ENCODE assay signal across 11 cellular contexts in the genomic region with DNA sequence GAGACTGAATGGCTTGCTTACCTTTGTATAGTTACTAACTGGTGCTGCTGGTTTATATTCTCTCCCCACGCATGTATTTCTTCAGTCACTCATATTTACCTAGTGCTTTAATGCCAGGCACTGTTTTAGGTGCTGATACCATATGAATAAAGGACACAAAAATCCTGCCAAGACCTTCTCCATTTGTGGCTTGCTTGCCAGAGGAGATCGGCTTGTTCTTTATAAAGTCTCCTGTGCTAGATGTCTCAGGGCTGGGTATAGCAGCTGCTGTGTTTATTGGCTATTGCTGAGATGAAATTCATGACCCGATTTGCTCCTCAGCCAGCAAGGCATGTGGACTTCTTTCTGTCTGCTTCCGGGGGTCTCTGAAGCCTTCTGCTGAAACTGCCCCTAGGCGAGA. TPM values are rescaled to one million over a fixed set of nuclear protein-coding genes. Genes with fewer than 3 reads are reported as not detected.
A peak's percentile ranks its signal among the peaks of the same experiment; 100 is the strongest.
DNase-seq lines count a peak whose midpoint lies in the region; ATAC-seq, FAIRE-seq and TF ChIP-seq lines count a peak whose summit lies in the region.
"Had no signal": no experiment of that assay in that cellular context is flagged by ENCODE, and none has a peak within 500 bp of the region (broad histone marks: within the 10 kb centered on the region; RNA-seq: fewer than 3 reads in every experiment).

No MANE protein-coding gene starts in this region.

- no peak for FAIRE-seq in kidney (lab: Jason Lieb, UNC)
- FAIRE-seq: islet of Langerhans had no signal

- H3K27ac ChIP-seq in CD8-positive, alpha-beta memory T cell (ENCODE audit: low read depth, low read length), result no peak overlapping the region
- H3K27ac ChIP-seq in kidney (ENCODE audit: low read depth in 2 of 2, low read length in 2 of 2) (peak overlapping the region; percentile 57 to 71), PC-9 (no peak overlapping the region)

- no peak for DNase-seq in CD8-positive, alpha-beta memory T cell
- DNase-seq in kidney (no peak), retinal pigment epithelial cell (ENCODE audit: low read depth) (no peak), GM13977 (ENCODE audit: low spot score) (no peak), PC-9 (no peak)
- no peak for DNase-seq in activated effector memory CD4-positive, alpha-beta T cell treated with Interleukin-2 at 50 U/mL for 16 hours
- DNase-seq: activated gamma-delta T cell, spleen had no signal

- POLR2A ChIA-PET in CD8-positive, alpha-beta memory T cell (lab: Charles Lee), result no interaction called here
- POLR2A ChIA-PET in PC-9 (lab: Charles Lee; ENCODE audit: unreplicated experiment), result no interaction called here

- no peak overlapping the region for H2AFZ ChIP-seq in PC-9

- peak overlapping the region in 5 of 8 donors; percentile 32 to 58 (median 40) for H3K27ac Mint-ChIP-seq in CD8-positive, alpha-beta memory T cell
- peak overlapping the region; percentile 37 for H3K27ac Mint-ChIP-seq in activated T-helper 17 cell treated with anti-CD3 and anti-CD28 coated beads, Interleukin-2, amount 50 U/mL, for 72 hours

- H3K4me3 Mint-ChIP-seq in CD8-positive, alpha-beta memory T cell, result no peak overlapping the region
- H3K4me3 Mint-ChIP-seq in activated T-helper 17 cell treated with anti-CD3 and anti-CD28 coated beads, Interleukin-2, amount 50 U/mL, for 72 hours, result no peak overlapping the region

- H3K4me1 Mint-ChIP-seq in CD8-positive, alpha-beta memory T cell, result peaks cover 41 to 60% (median 58%) of the 10 kb centered on the region in 3 donors
- peaks cover 17% of the 10 kb centered on the region for H3K4me1 Mint-ChIP-seq in activated T-helper 17 cell treated with anti-CD3 and anti-CD28 coated beads, Interleukin-2, amount 50 U/mL, for 72 hours

- H3K4me1 ChIP-seq in CD8-positive, alpha-beta memory T cell (ENCODE audit: insufficient read depth, low read length), result no peaks in the 10 kb centered on the region
- peaks cover 0 to 9% of the 10 kb centered on the region in 2 donors for H3K4me1 ChIP-seq in kidney (ENCODE audit: control insufficient read depth in 1 of 2, insufficient read depth in 1 of 2, low read depth in 1 of 2, low read length in 2 of 2)
- peaks cover 23% of the 10 kb centered on the region for H3K4me1 ChIP-seq in PC-9 (replicated peaks; ENCODE audit: insufficient read depth)

- H3K36me3 Mint-ChIP-seq in CD8-positive, alpha-beta memory T cell, result peaks cover 0 to 88% (median 30%) of the 10 kb centered on the region in 3 donors
- H3K36me3 Mint-ChIP-seq in activated T-helper 17 cell treated with anti-CD3 and anti-CD28 coated beads, Interleukin-2, amount 50 U/mL, for 72 hours (ENCODE audit: low read depth), result peaks cover 88% of the 10 kb centered on the region

- intact Hi-C loops in kidney (cut with DNase I), result no loop called here
- intact Hi-C loops in PC-9 (cut with micrococcal nuclease; ENCODE audit: unreplicated experiment), result no loop called here

- BruUV-seq in PC-9 (replicated peaks; lab: Mats Ljungman, UMichigan), result no TSS peak

- no peak for ATAC-seq in activated T-helper 17 cell treated with anti-CD3 and anti-CD28 coated beads, Interleukin-2, amount 50 U/mL, for 72 hours (replicated peaks)
- no peak for ATAC-seq in HG03175 (IDR thresholded peaks at IDR 0.05; ENCODE audit: unreplicated experiment)

- peak overlapping the region in 1 of 2 donors; percentile 63 for H3K9ac ChIP-seq in kidney (ENCODE audit: low read length in 2 of 2)

- H3K4me2 ChIP-seq in PC-9, result no peak overlapping the region

- H3K9me3 Mint-ChIP-seq in CD8-positive, alpha-beta memory T cell, result no peaks in the 10 kb centered on the region
- H3K9me3 Mint-ChIP-seq in activated T-helper 17 cell treated with anti-CD3 and anti-CD28 coated beads, Interleukin-2, amount 50 U/mL, for 72 hours, result no peaks in the 10 kb centered on the region

- peaks cover 55% of the 10 kb centered on the region for H3K36me3 ChIP-seq in CD8-positive, alpha-beta memory T cell (ENCODE audit: insufficient read depth, low read length)
- H3K36me3 ChIP-seq in kidney (ENCODE audit: control insufficient read depth in 1 of 2, insufficient read depth in 2 of 2, low read length in 2 of 2), result peaks cover 0 to 6% of the 10 kb centered on the region in 2 donors
- H3K36me3 ChIP-seq in PC-9 (ENCODE audit: low read depth), result no peaks in the 10 kb centered on the region

- no peaks in the 10 kb centered on the region for H4K20me1 ChIP-seq in PC-9 (ENCODE audit: insufficient read depth)

- H3K27me3 Mint-ChIP-seq in CD8-positive, alpha-beta memory T cell, result no peaks in the 10 kb centered on the region
- no peaks in the 10 kb centered on the region for H3K27me3 Mint-ChIP-seq in activated T-helper 17 cell treated with anti-CD3 and anti-CD28 coated beads, Interleukin-2, amount 50 U/mL, for 72 hours

- in situ Hi-C loops in GM13977 (cut with MboI; ENCODE audit: low pct_unique_long_range_greater_than_20kb, low sequenced_read_pairs, unreplicated experiment), result no loop called here

- CTCF ChIA-PET in CD8-positive, alpha-beta memory T cell (lab: Charles Lee), result interaction anchor here (2.0 kb wide), 1 partner anchor 127 kb away, joined by 7 read pairs; no protein-coding TSS in a partner anchor
- CTCF ChIA-PET in PC-9 (lab: Charles Lee), result no interaction called here

- H3K79me2 ChIP-seq in PC-9 (ENCODE audit: low read depth), result no peaks in the 10 kb centered on the region

- TF ChIP-seq CTCF in kidney (IDR thresholded peaks at IDR 0.05; ENCODE audit: borderline replicate concordance, extremely low read depth, insufficient read depth) (no peak), retinal pigment epithelial cell (conservative IDR thresholded peaks at IDR 0.05; ENCODE audit: low read depth, low read length) (no peak), GM13977 (IDR thresholded peaks at IDR 0.05; ENCODE audit: extremely low read depth, insufficient read depth, missing control alignments) (no peak), PC-9 (conservative IDR thresholded peaks at IDR 0.05) (no peak)

- no peaks in the 10 kb centered on the region for H3K9me3 ChIP-seq in CD8-positive, alpha-beta memory T cell (ENCODE audit: low read length)
- H3K9me3 ChIP-seq in kidney (ENCODE audit: control insufficient read depth in 1 of 2, low read length in 2 of 2), result no peaks in the 10 kb centered on the region
- no peaks in the 10 kb centered on the region for H3K9me3 ChIP-seq in PC-9 (ENCODE audit: insufficient read depth, low read depth)
- H3K9me3 ChIP-seq: spleen had no signal

- H3F3A ChIP-seq in PC-9 (ENCODE audit: insufficient read depth, low read depth), result peaks cover 15% of the 10 kb centered on the region

- H3K9me2 ChIP-seq in PC-9 (ENCODE audit: insufficient read depth), result no peaks in the 10 kb centered on the region

- H3K4me3 ChIP-seq in CD8-positive, alpha-beta memory T cell (ENCODE audit: low read length), result no peak overlapping the region
- H3K4me3 ChIP-seq in kidney (ENCODE audit: low read length in 2 of 2), result no peak overlapping the region
- H3K4me3 ChIP-seq in retinal pigment epithelial cell (ENCODE audit: low read length), result peak overlapping the region; percentile 1
- H3K4me3 ChIP-seq in PC-9, result no peak overlapping the region
- H3K4me3 ChIP-seq: spleen had no signal

- no peaks in the 10 kb centered on the region for H3K27me3 ChIP-seq in CD8-positive, alpha-beta memory T cell (ENCODE audit: insufficient read depth, low read length, poor library complexity, severe bottlenecking)
- no peaks in the 10 kb centered on the region for H3K27me3 ChIP-seq in PC-9 (ENCODE audit: insufficient read depth, low read depth)
- H3K27me3 ChIP-seq: spleen had no signal

RNA-seq across cellular contexts. Expression of a gene that starts 46.5 kb away (rescaled TPM):
- 100 to 1,000 TPM in 1 of 2 experiments, 10 to 100 TPM in 1; 96.8 to 108 TPM for total RNA-seq in CD8-positive, alpha-beta memory T cell
- 139 TPM for polyA plus RNA-seq in CD8-positive, alpha-beta memory T cell
- 10 to 100 TPM; 68.0 to 77.4 TPM for total RNA-seq in activated T-helper 17 cell treated with anti-CD3 and anti-CD28 coated beads, Interleukin-2, amount 50 U/mL, for 72 hours
- total RNA-seq in kidney (236 TPM), PC-9 (2021) (25.6 and 41.4 TPM in 2 replicates)
- 62.6 TPM for polyA plus RNA-seq in kidney (ENCODE audit: insufficient read depth, low read depth, low replicate concordance)

Comparison
In these comparisons a context has a peak if more than half of its experiments do, and no peak if none do; other contexts are left out.
1. H3K27ac ChIP-seq: peak in kidney (2 of 2); none in CD8-positive, alpha-beta memory T cell (single experiment) and PC-9 (single experiment).